1 cellular context compared by ENCODE assay signal in genomic region chr19:35716735-35716984, GRCh38.
A peak's percentile ranks its signal among the peaks of the same experiment; 100 is the strongest.
TF ChIP-seq lines count a peak whose summit lies in the region.

No MANE protein-coding gene starts in this region.

TF ChIP-seq in A549, 52 proteins besides CTCF, POLR2A, EP300 and RAD21 (continued from another document):
- TF ChIP-seq PBX3 (IDR thresholded peaks at IDR 0.05), result no peak
- no peak for TF ChIP-seq CBX8 (IDR thresholded peaks at IDR 0.05)
- no peak for TF ChIP-seq KDM5A (IDR thresholded peaks at IDR 0.05)
- TF ChIP-seq ELK1 (IDR thresholded peaks at IDR 0.05; ENCODE audit: low read depth, low read length), result no peak
- TF ChIP-seq PHF8 (IDR thresholded peaks at IDR 0.05; ENCODE audit: borderline replicate concordance, low read depth), result peak; percentile 28
- no peak for TF ChIP-seq FOSL2 (IDR thresholded peaks at IDR 0.05)
- TF ChIP-seq FOSL2 (CRISPR knock-in tag; IDR thresholded peaks at IDR 0.05), result no peak
- TF ChIP-seq CHD2 (IDR thresholded peaks at IDR 0.05; ENCODE audit: low read length, partially characterized antibody), result no peak
- no peak for TF ChIP-seq FOSB (CRISPR knock-in tag; IDR thresholded peaks at IDR 0.05)
- TF ChIP-seq MAX (IDR thresholded peaks at IDR 0.05), result no peak
- no peak for TF ChIP-seq CHD4 (IDR thresholded peaks at IDR 0.05; ENCODE audit: borderline replicate concordance)
- TF ChIP-seq RFX5 (IDR thresholded peaks at IDR 0.05), result no peak
- TF ChIP-seq JUN (IDR thresholded peaks at IDR 0.05), result peak in 1 of 2 experiments; percentile 53; a peak in 3 of 5 replicates
- TF ChIP-seq HMGXB4 (CRISPR knock-in tag; IDR thresholded peaks at IDR 0.05; ENCODE audit: borderline replicate concordance), result peak; percentile 82; the same call in 1 of the 2 replicates
- TF ChIP-seq POLR2AphosphoS2 (conservative IDR thresholded peaks at IDR 0.05; ENCODE audit: low read length), result no peak
- TF ChIP-seq BCL3 (IDR thresholded peaks at IDR 0.05), result no peak; the same call in 2 of the 3 replicates
- 0 out of 2 replicates have a peak, but pooled peaks have one; percentile 1 for TF ChIP-seq TP53 (CRISPR knock-in tag; IDR thresholded peaks at IDR 0.05)
- TF ChIP-seq GATA3 (IDR thresholded peaks at IDR 0.05; ENCODE audit: borderline replicate concordance), result no peak
- TF ChIP-seq BHLHE40 (IDR thresholded peaks at IDR 0.05; ENCODE audit: low read depth, low read length), result no peak
- no peak for TF ChIP-seq MYC (IDR thresholded peaks at IDR 0.05; ENCODE audit: borderline replicate concordance, low read length)
- no peak for TF ChIP-seq HEYL (CRISPR knock-in tag; IDR thresholded peaks at IDR 0.05)
- TF ChIP-seq HOXA7 (CRISPR knock-in tag; IDR thresholded peaks at IDR 0.05), result no peak
- TF ChIP-seq RCOR1 (IDR thresholded peaks at IDR 0.05; ENCODE audit: low read depth, low read length), result no peak
- TF ChIP-seq E2F6 (IDR thresholded peaks at IDR 0.05; ENCODE audit: borderline replicate concordance, low read depth), result peak; percentile 78; the same call in 1 of the 2 replicates
- 0 out of 2 replicates have a peak, but pooled peaks have one; percentile 16 for TF ChIP-seq ATOH8 (CRISPR knock-in tag; IDR thresholded peaks at IDR 0.05; ENCODE audit: low read depth)
- peak; percentile 68; the same call in 1 of the 2 replicates for TF ChIP-seq RNF2 (IDR thresholded peaks at IDR 0.05; ENCODE audit: borderline replicate concordance, low read depth)
- no peak for TF ChIP-seq EHMT2 (IDR thresholded peaks at IDR 0.05; ENCODE audit: low read depth)
